8 cellular contexts compared by ENCODE assay signal in the genomic region with DNA sequence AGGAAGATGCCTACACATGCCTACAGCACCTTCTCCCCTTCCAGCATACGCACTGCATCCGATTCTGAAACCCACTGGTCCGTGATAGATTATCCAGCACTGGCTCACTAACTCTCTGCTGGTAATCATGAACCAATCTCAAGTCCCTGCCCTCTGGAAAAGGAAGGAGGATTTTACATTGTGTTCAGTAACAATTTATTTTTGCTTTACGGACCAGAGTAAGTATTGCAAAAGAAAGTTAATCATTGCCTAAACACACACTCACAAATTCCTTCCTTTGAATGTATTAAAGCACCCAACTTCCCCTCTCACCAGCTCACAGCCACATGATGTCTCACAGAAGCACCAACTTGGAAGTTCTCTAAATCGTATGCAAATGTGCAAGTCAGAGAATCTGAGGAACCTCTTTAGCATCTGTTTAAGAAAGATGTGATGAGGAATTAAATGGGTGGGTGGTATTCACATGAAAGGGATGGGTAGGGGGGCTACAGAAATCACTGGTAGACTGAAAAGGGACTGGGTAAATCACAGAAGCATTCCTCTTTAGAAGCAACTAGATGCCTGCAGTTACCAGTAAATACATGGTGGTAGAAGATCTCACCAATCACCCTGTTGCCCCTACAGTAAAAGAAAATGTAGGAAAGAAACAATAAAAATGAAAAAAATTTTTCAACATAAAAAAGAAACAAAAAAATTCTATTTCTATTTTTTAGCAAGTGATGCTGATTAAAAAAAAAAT.
DNase-seq lines count a peak whose midpoint lies in the region; ATAC-seq and TF ChIP-seq lines count a peak whose summit lies in the region.

No MANE protein-coding gene starts in this region.

- DNase-seq in AG08395 (ENCODE audit: low spot score) (peak; percentile 28), LoVo (ENCODE audit: low spot score) (peak; percentile 61), coronary artery (ENCODE audit: low spot score) (no peak), midbrain (lab: John Stamatoyannopoulos, UW) (peak; percentile 57), epidermal melanocyte (ENCODE audit: insufficient read length, low spot score) (no peak), NCI-H1694 treated with DMSO at 0.1 percent for 48 hours (lab: John Stamatoyannopoulos, UW) (no peak)

- no peak for TF ChIP-seq CTCF in coronary artery (IDR thresholded peaks at IDR 0.05)

- H3K27ac ChIP-seq in coronary artery, result peak overlapping the region in 1 of 2 donors; percentile 72

- H3K4me3 ChIP-seq in coronary artery, result peak overlapping the region; percentile 18

- ATAC-seq in HG02798 (IDR thresholded peaks at IDR 0.05; ENCODE audit: poor library complexity, unreplicated experiment), result no peak
- no peak for ATAC-seq in HG03432 (IDR thresholded peaks at IDR 0.05; ENCODE audit: unreplicated experiment)

Comparison
In these comparisons a context has a peak if more than half of its experiments do, and no peak if none do; other contexts are left out.
1. DNase-seq: peak in AG08395 (single experiment), LoVo (single experiment) and midbrain (single experiment); none in coronary artery (single experiment), epidermal melanocyte (single experiment) and NCI-H1694 treated with DMSO at 0.1 percent for 48 hours (single experiment).